ENCODE assay signal across 21 cellular contexts in genomic region chr15:40363611-40364010, GRCh38. TPM values are rescaled to one million over a fixed set of nuclear protein-coding genes. Genes with fewer than 3 reads are reported as not detected.
DNase-seq lines count a peak whose midpoint lies in the region; ATAC-seq and TF ChIP-seq lines count a peak whose summit lies in the region.
"Had no signal": no experiment of that assay in that cellular context is flagged by ENCODE, and none has a peak within 500 bp of the region (broad histone marks: within the 10 kb centered on the region; RNA-seq: fewer than 3 reads in every experiment).

No MANE protein-coding gene starts in this region.

- no peak overlapping the region for H3K4me3 ChIP-seq in osteoblast (ENCODE audit: insufficient read depth, low read length)
- no peak overlapping the region for H3K4me3 ChIP-seq in upper lobe of right lung
- no peak overlapping the region for H3K4me3 ChIP-seq in GM23338
- H3K4me3 ChIP-seq: A549; BLaER1 treated with 17β-estradiol and CSF1 and Interleukin-3, amounts not matched to agents 10 nM and 100 nM; HAP-1 had no signal

- CTCF ChIA-PET in activated naive CD4-positive, alpha-beta T cell treated with anti-CD3 and anti-CD28 coated beads, Interleukin-2, amount 10 ng/mL, durations not matched to agents 7 days and 5 days (lab: Charles Lee): interaction anchor here (1.1 to 4.0 kb wide), 2 partner anchors 19 to 40 kb away, joined by 3 to 21 read pairs; partner anchors contain the start of gene INAFM2
- CTCF ChIA-PET in CD4-positive, alpha-beta T cell (lab: Charles Lee): no interaction called here

- H2AFZ ChIP-seq in osteoblast (ENCODE audit: low read length) (no peak overlapping the region), GM23338 (no peak overlapping the region)

- H3K79me2 ChIP-seq in osteoblast (ENCODE audit: insufficient read depth, low read length) (no peaks in the 10 kb centered on the region), GM23338 (replicated peaks; ENCODE audit: insufficient read depth) (no peaks in the 10 kb centered on the region)

- H3K9me3 Mint-ChIP-seq in activated naive CD4-positive, alpha-beta T cell treated with anti-CD3 and anti-CD28 coated beads, Interleukin-2, amount 50 U/mL, for 72 hours: no peaks in the 10 kb centered on the region
- H3K9me3 Mint-ChIP-seq in activated naive CD4-positive, alpha-beta T cell treated with anti-CD3 and anti-CD28 coated beads, Interleukin-2, amount 10 ng/mL, durations not matched to agents 7 days and 5 days: no peaks in the 10 kb centered on the region
- no peaks in the 10 kb centered on the region for H3K9me3 Mint-ChIP-seq in CD4-positive, alpha-beta T cell
- H3K9me3 Mint-ChIP-seq in GM23338: peaks cover 3% of the 10 kb centered on the region; the same call in 2 of the 3 replicates
- H3K9me3 Mint-ChIP-seq: CD14-positive monocyte; CD4-positive, alpha-beta memory T cell; HFFc6 had no signal

- peaks cover 10% of the 10 kb centered on the region; the same call in 1 of the 2 replicates for H3F3A ChIP-seq in GM23338 (replicated peaks; ENCODE audit: low read depth)

- H3K4me3 Mint-ChIP-seq in activated naive CD4-positive, alpha-beta T cell treated with anti-CD3 and anti-CD28 coated beads, Interleukin-2, amount 10 ng/mL, durations not matched to agents 7 days and 5 days: no peak overlapping the region
- H3K4me3 Mint-ChIP-seq in CD4-positive, alpha-beta T cell: no peak overlapping the region
- no peak overlapping the region for H3K4me3 Mint-ChIP-seq in GM23338
- H3K4me3 Mint-ChIP-seq: CD14-positive monocyte, HFFc6 had no signal

- no peaks in the 10 kb centered on the region for H3K36me3 ChIP-seq in osteoblast (ENCODE audit: insufficient read depth, low read length)
- H3K36me3 ChIP-seq in upper lobe of right lung: no peaks in the 10 kb centered on the region
- no peaks in the 10 kb centered on the region for H3K36me3 ChIP-seq in GM23338 (ENCODE audit: insufficient read depth)
- H3K36me3 ChIP-seq: BE2C; BLaER1 treated with 17β-estradiol and CSF1 and Interleukin-3, amounts not matched to agents 10 nM and 100 nM; HAP-1 had no signal

- H4K20me1 ChIP-seq in osteoblast (ENCODE audit: insufficient read depth, low read length) (no peaks in the 10 kb centered on the region), GM23338 (replicated peaks; ENCODE audit: insufficient read depth) (no peaks in the 10 kb centered on the region)

- no peak overlapping the region for H3K27ac ChIP-seq in osteoblast (ENCODE audit: low read depth, low read length)
- no peak overlapping the region for H3K27ac ChIP-seq in upper lobe of right lung
- no peak overlapping the region for H3K27ac ChIP-seq in CD4-positive, alpha-beta T cell (ENCODE audit: low read depth, low read length)
- no peak overlapping the region for H3K27ac ChIP-seq in GM23338 (ENCODE audit: low read depth)
- H3K27ac ChIP-seq: A549; BLaER1 treated with 17β-estradiol and CSF1 and Interleukin-3, amounts not matched to agents 10 nM and 100 nM had no signal

- H3K27me3 Mint-ChIP-seq in activated naive CD4-positive, alpha-beta T cell treated with anti-CD3 and anti-CD28 coated beads, Interleukin-2, amount 10 ng/mL, durations not matched to agents 7 days and 5 days: peaks cover 44% of the 10 kb centered on the region
- no peaks in the 10 kb centered on the region for H3K27me3 Mint-ChIP-seq in CD4-positive, alpha-beta T cell
- peaks cover 26% of the 10 kb centered on the region for H3K27me3 Mint-ChIP-seq in GM23338 (ENCODE audit: insufficient read depth, low read depth, poor library complexity)
- H3K27me3 Mint-ChIP-seq: CD4-positive, alpha-beta memory T cell had no signal

- intact Hi-C loops in upper lobe of right lung (cut with DNase I): loop anchor here (10.0 kb wide), 1 partner anchor 61 kb away; no protein-coding TSS in a partner anchor
- intact Hi-C loops in CD4-positive, alpha-beta T cell (cut with DNase I, micrococcal nuclease): no loop called here

- H3K4me2 ChIP-seq in osteoblast (ENCODE audit: insufficient read depth, low read length) (no peak overlapping the region), GM23338 (no peak overlapping the region)
- H3K4me2 ChIP-seq: A549; BLaER1 treated with 17β-estradiol and CSF1 and Interleukin-3, amounts not matched to agents 10 nM and 100 nM had no signal

- POLR2A ChIA-PET in CD4-positive, alpha-beta T cell (lab: Charles Lee): no interaction called here

- peaks cover 22% of the 10 kb centered on the region for H3K4me1 Mint-ChIP-seq in activated naive CD4-positive, alpha-beta T cell treated with anti-CD3 and anti-CD28 coated beads, Interleukin-2, amount 10 ng/mL, durations not matched to agents 7 days and 5 days
- H3K4me1 Mint-ChIP-seq in CD4-positive, alpha-beta T cell (ENCODE audit: low read depth): peaks cover 23% of the 10 kb centered on the region
- H3K4me1 Mint-ChIP-seq in GM23338: peaks cover 14% of the 10 kb centered on the region

- ATAC-seq in activated naive CD4-positive, alpha-beta T cell treated with anti-CD3 and anti-CD28 coated beads, Interleukin-2, amount 50 U/mL, for 72 hours: no peak
- ATAC-seq in upper lobe of right lung: no peak
- no peak for ATAC-seq in CD4-positive, alpha-beta T cell (ENCODE audit: poor library complexity)
- no peak for ATAC-seq in GM23338
- ATAC-seq: A549 had no signal

- H3K4me1 ChIP-seq in osteoblast (ENCODE audit: insufficient read depth, low read length) (peaks cover 4% of the 10 kb centered on the region), upper lobe of right lung (peaks cover 18% of the 10 kb centered on the region), GM23338 (ENCODE audit: insufficient read depth) (peaks cover 6% of the 10 kb centered on the region; the same call in 1 of the 2 replicates)

- TF ChIP-seq CTCF in osteoblast (IDR thresholded peaks at IDR 0.05; ENCODE audit: extremely low read depth, low read depth, low read length) (no peak), upper lobe of right lung (IDR thresholded peaks at IDR 0.05) (no peak), GM23338 (conservative IDR thresholded peaks at IDR 0.05; ENCODE audit: low read depth in 2 of 2) (no peak)
- TF ChIP-seq CTCF in CD4-positive, alpha-beta T cell (IDR thresholded peaks at IDR 0.05): no peak

- peaks cover 0 to 6% of the 10 kb centered on the region in 2 donors for H3K36me3 Mint-ChIP-seq in activated naive CD4-positive, alpha-beta T cell treated with anti-CD3 and anti-CD28 coated beads, Interleukin-2, amount 50 U/mL, for 72 hours
- H3K36me3 Mint-ChIP-seq in activated naive CD4-positive, alpha-beta T cell treated with anti-CD3 and anti-CD28 coated beads, Interleukin-2, amount 10 ng/mL, durations not matched to agents 7 days and 5 days: no peaks in the 10 kb centered on the region
- H3K36me3 Mint-ChIP-seq in CD4-positive, alpha-beta T cell (ENCODE audit: low read depth): peaks cover 4% of the 10 kb centered on the region
- H3K36me3 Mint-ChIP-seq in GM23338 (ENCODE audit: low read depth): no peaks in the 10 kb centered on the region; the same call in 2 of the 3 replicates

- H3K9me2 ChIP-seq in GM23338 (ENCODE audit: insufficient read depth): no peaks in the 10 kb centered on the region

- no peak for DNase-seq in activated naive CD4-positive, alpha-beta T cell treated with anti-CD3 and anti-CD28 coated beads, Interleukin-2, amount 50 U/mL, for 72 hours (ENCODE audit: low spot score in 2 of 2)
- no peak for DNase-seq in activated naive CD4-positive, alpha-beta T cell treated with anti-CD3 and anti-CD28 coated beads, Interleukin-2, amount 10 ng/mL, durations not matched to agents 7 days and 5 days
- peak; percentile 71 for DNase-seq in osteoblast (ENCODE audit: insufficient read length, low spot score, missing footprints)
- peak; percentile 52 for DNase-seq in upper lobe of right lung
- DNase-seq in CD4-positive, alpha-beta T cell: no peak
- no peak for DNase-seq in GM23338 (ENCODE audit: low spot score)
- DNase-seq: 8988T; ACHN; AML-193; BE2C; Calu3; CD4-positive, alpha-beta memory T cell; COR-L47; DMS153; DND-41; GOT3; HFFc6 had no signal

- peak overlapping the region; percentile 14 to 15 for H3K27ac Mint-ChIP-seq in activated naive CD4-positive, alpha-beta T cell treated with anti-CD3 and anti-CD28 coated beads, Interleukin-2, amount 50 U/mL, for 72 hours
- H3K27ac Mint-ChIP-seq in activated naive CD4-positive, alpha-beta T cell treated with anti-CD3 and anti-CD28 coated beads, Interleukin-2, amount 10 ng/mL, durations not matched to agents 7 days and 5 days: no peak overlapping the region
- H3K27ac Mint-ChIP-seq in CD4-positive, alpha-beta T cell: no peak overlapping the region
- no peak overlapping the region for H3K27ac Mint-ChIP-seq in GM23338
- H3K27ac Mint-ChIP-seq: CD14-positive monocyte; CD4-positive, alpha-beta memory T cell; HFFc6 had no signal

- H3K9me3 ChIP-seq in osteoblast (ENCODE audit: low read depth, low read length) (no peaks in the 10 kb centered on the region), upper lobe of right lung (no peaks in the 10 kb centered on the region)
- no peaks in the 10 kb centered on the region for H3K9me3 ChIP-seq in CD4-positive, alpha-beta T cell (ENCODE audit: control insufficient read depth, low read length)
- H3K9me3 ChIP-seq: A549; BE2C; BLaER1 treated with 17β-estradiol and CSF1 and Interleukin-3, amounts not matched to agents 10 nM and 100 nM; HAP-1 had no signal

- H3K27me3 ChIP-seq in osteoblast (ENCODE audit: insufficient read depth, low read length) (peaks cover 18% of the 10 kb centered on the region), upper lobe of right lung (no peaks in the 10 kb centered on the region), GM23338 (ENCODE audit: insufficient read depth) (peaks cover 31% of the 10 kb centered on the region)
- no peaks in the 10 kb centered on the region for H3K27me3 ChIP-seq in CD4-positive, alpha-beta T cell (ENCODE audit: control insufficient read depth, insufficient read depth, low read length)
- H3K27me3 ChIP-seq: BE2C; BLaER1 treated with 17β-estradiol and CSF1 and Interleukin-3, amounts not matched to agents 10 nM and 100 nM had no signal

RNA-seq across cellular contexts. Expression of gene DISP2, which starts 5.6 kb away (rescaled TPM):
- total RNA-seq in activated naive CD4-positive, alpha-beta T cell treated with anti-CD3 and anti-CD28 coated beads, Interleukin-2, amount 50 U/mL, for 72 hours: under 1 TPM; 0.06 to 0.50 TPM
- total RNA-seq in osteoblast (0.29 and 0.36 TPM in 2 replicates), upper lobe of right lung (6.5 TPM)
- under 1 TPM; 0.03 to 0.06 TPM for total RNA-seq in CD4-positive, alpha-beta T cell
- 1.0 and 1.3 TPM in 2 replicates for total RNA-seq in GM23338 (2014; rRNA removed; shearing (Covaris generic))
- 2.2 and 2.5 TPM in 2 replicates for polyA plus RNA-seq in GM23338 (2016; fragmentation: Nextera tagmentation; extraction: Ambion mirVana)

RNA-seq across cellular contexts. Expression of gene PHGR1, which starts 12.8 kb away (rescaled TPM):
- not detected for total RNA-seq in activated naive CD4-positive, alpha-beta T cell treated with anti-CD3 and anti-CD28 coated beads, Interleukin-2, amount 50 U/mL, for 72 hours
- not detected in 2 replicates for total RNA-seq in osteoblast
- not detected for total RNA-seq in upper lobe of right lung
- not detected for total RNA-seq in CD4-positive, alpha-beta T cell
- total RNA-seq in GM23338 (2014; rRNA removed; shearing (Covaris generic)): not detected in 2 replicates
- polyA plus RNA-seq in GM23338 (2016; fragmentation: Nextera tagmentation; extraction: Ambion mirVana): not detected in 2 replicates
- total RNA-seq: Calu3; CD4-positive, alpha-beta memory T cell; HFFc6 had no signal
- polyA plus RNA-seq: A549; CD14-positive monocyte; CD4-positive, alpha-beta memory T cell had no signal

RNA-seq across cellular contexts. Expression of gene KNSTRN, which starts 18.9 kb away (rescaled TPM):
- 10 to 100 TPM; 48.6 to 96.4 TPM for total RNA-seq in activated naive CD4-positive, alpha-beta T cell treated with anti-CD3 and anti-CD28 coated beads, Interleukin-2, amount 50 U/mL, for 72 hours
- total RNA-seq in osteoblast (19.9 and 28.6 TPM in 2 replicates), upper lobe of right lung (18.1 TPM)
- total RNA-seq in CD4-positive, alpha-beta T cell: 1 to 10 TPM; 2.8 to 3.0 TPM
- 67.9 and 76.4 TPM in 2 replicates for total RNA-seq in GM23338 (2014; rRNA removed; shearing (Covaris generic))
- 62.7 and 80.4 TPM in 2 replicates for polyA plus RNA-seq in GM23338 (2016; fragmentation: Nextera tagmentation; extraction: Ambion mirVana)

RNA-seq across cellular contexts. Expression of gene CCDC9B, which starts 22.9 kb away (rescaled TPM):
- 1 to 10 TPM; 1.6 to 2.8 TPM for total RNA-seq in activated naive CD4-positive, alpha-beta T cell treated with anti-CD3 and anti-CD28 coated beads, Interleukin-2, amount 50 U/mL, for 72 hours
- total RNA-seq in osteoblast: 18.3 and 23.9 TPM in 2 replicates
- 72.5 TPM for total RNA-seq in upper lobe of right lung
- 1 to 10 TPM; 1.0 to 1.5 TPM for total RNA-seq in CD4-positive, alpha-beta T cell
- total RNA-seq in GM23338 (2014; rRNA removed; shearing (Covaris generic)): 0.97 and 1.2 TPM in 2 replicates
- polyA plus RNA-seq in GM23338 (2016; fragmentation: Nextera tagmentation; extraction: Ambion mirVana): 0.18 and 0.23 TPM in 2 replicates

RNA-seq across cellular contexts. Expression of gene INAFM2, which starts 40.1 kb away (rescaled TPM):
- 10 to 100 TPM in 1 of 2 donors, 1 to 10 TPM in 1; 5.8 to 14.2 TPM for total RNA-seq in activated naive CD4-positive, alpha-beta T cell treated with anti-CD3 and anti-CD28 coated beads, Interleukin-2, amount 50 U/mL, for 72 hours
- total RNA-seq in osteoblast (16.8 and 17.7 TPM in 2 replicates), upper lobe of right lung (39.5 TPM)
- total RNA-seq in CD4-positive, alpha-beta T cell: 1 to 10 TPM; 6.8 to 7.0 TPM
- 32.7 and 33.0 TPM in 2 replicates for total RNA-seq in GM23338 (2014; rRNA removed; shearing (Covaris generic))
- polyA plus RNA-seq in GM23338 (2016; fragmentation: Nextera tagmentation; extraction: Ambion mirVana): 18.1 and 20.0 TPM in 2 replicates

Comparison
In these comparisons a context has a peak if more than half of its experiments do, and no peak if none do; other contexts are left out.
1. H3K27ac Mint-ChIP-seq: peak in activated naive CD4-positive, alpha-beta T cell treated with anti-CD3 and anti-CD28 coated beads, Interleukin-2, amount 50 U/mL, for 72 hours (2 of 2); none in activated naive CD4-positive, alpha-beta T cell treated with anti-CD3 and anti-CD28 coated beads, Interleukin-2, amount 10 ng/mL, durations not matched to agents 7 days and 5 days (single experiment), CD4-positive, alpha-beta T cell (single experiment) and GM23338 (single experiment).
2. DNase-seq: peak in osteoblast (single experiment) and upper lobe of right lung (single experiment); none in activated naive CD4-positive, alpha-beta T cell treated with anti-CD3 and anti-CD28 coated beads, Interleukin-2, amount 50 U/mL, for 72 hours (0 of 2), activated naive CD4-positive, alpha-beta T cell treated with anti-CD3 and anti-CD28 coated beads, Interleukin-2, amount 10 ng/mL, durations not matched to agents 7 days and 5 days (single experiment), CD4-positive, alpha-beta T cell (0 of 10) and GM23338 (single experiment).